Comparison of ENCODE assay signal across 3 cellular contexts in genomic region chr16:23504453-23505179, GRCh38.
TF ChIP-seq lines count a peak whose summit lies in the region.

No MANE protein-coding gene starts in this region.

TF ChIP-seq in HEK293, 187 proteins besides CTCF, POLR2A, EP300 and RAD21 (continues in another document):
- no peak for TF ChIP-seq ZNF488 (tag by site-specific recombination; IDR thresholded peaks at IDR 0.05)
- TF ChIP-seq TCF7L2 (IDR thresholded peaks at IDR 0.05; ENCODE audit: borderline replicate concordance, low read depth, low read length), result no peak
- no peak for TF ChIP-seq PRDM2 (tag by site-specific recombination; IDR thresholded peaks at IDR 0.05; ENCODE audit: borderline replicate concordance)
- TF ChIP-seq BCL11A (tag by site-specific recombination; IDR thresholded peaks at IDR 0.05; ENCODE audit: low read depth), result peak; percentile 63; the same call in 1 of the 2 replicates
- peak; percentile 55; the same call in 1 of the 2 replicates for TF ChIP-seq GLIS2 (tag by site-specific recombination; IDR thresholded peaks at IDR 0.05)
- peak; percentile 77 for TF ChIP-seq PRDM1 (tag by site-specific recombination; IDR thresholded peaks at IDR 0.05)
- TF ChIP-seq ZSCAN5A (tag by site-specific recombination; IDR thresholded peaks at IDR 0.05), result 0 out of 2 replicates have a peak, but pooled peaks have one; percentile 59

TF ChIP-seq in H1, 55 proteins besides CTCF, POLR2A, EP300 and RAD21:
- TF ChIP-seq, protein P1, sequence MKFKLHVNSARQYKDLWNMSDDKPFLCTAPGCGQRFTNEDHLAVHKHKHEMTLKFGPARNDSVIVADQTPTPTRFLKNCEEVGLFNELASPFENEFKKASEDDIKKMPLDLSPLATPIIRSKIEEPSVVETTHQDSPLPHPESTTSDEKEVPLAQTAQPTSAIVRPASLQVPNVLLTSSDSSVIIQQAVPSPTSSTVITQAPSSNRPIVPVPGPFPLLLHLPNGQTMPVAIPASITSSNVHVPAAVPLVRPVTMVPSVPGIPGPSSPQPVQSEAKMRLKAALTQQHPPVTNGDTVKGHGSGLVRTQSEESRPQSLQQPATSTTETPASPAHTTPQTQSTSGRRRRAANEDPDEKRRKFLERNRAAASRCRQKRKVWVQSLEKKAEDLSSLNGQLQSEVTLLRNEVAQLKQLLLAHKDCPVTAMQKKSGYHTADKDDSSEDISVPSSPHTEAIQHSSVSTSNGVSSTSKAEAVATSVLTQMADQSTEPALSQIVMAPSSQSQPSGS (IDR thresholded peaks at IDR 0.05; ENCODE audit: low read length), result no peak

TF ChIP-seq in neural cell, 6 proteins besides CTCF, POLR2A, EP300 and RAD21:
- no peak for TF ChIP-seq MXI1 (conservative IDR thresholded peaks at IDR 0.05; ENCODE audit: poor library complexity, severe bottlenecking)
- peak; percentile 29 for TF ChIP-seq POLR2AphosphoS5 (IDR thresholded peaks at IDR 0.05)
